ENCODE assay signal across 15 cellular contexts in the genomic region with DNA sequence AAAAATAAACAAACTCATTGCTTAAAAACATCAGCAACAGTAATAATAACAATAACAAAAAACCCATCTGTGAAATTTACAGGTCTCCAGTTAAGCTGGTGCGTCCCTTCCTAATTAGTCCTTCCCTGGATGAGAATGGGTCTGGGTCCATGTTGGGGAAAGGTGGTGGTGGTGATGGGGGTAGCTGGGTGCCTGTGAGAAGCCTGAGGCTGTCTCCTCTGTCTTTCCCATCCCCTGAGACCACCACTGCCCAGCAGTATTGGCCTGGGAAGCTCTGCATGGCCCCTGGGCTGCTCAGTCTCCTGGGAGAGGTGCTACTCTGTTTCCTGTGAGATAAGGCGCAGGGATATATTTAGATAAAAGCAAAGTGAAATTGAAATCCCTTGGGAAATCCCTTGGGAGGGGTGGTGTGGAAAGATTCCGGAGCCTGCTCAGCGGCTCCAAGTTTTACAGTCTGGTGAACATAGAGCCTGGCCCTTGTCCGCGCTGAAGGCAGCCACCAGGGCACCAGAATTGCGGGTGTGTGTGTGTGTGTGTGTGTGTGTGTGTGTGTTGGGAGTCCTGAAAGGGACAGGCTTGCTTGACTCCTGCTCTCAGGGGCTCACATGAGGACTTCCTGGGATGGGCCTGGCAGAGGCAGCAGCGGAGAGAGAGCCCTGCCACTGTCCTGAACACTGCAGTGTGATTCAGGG.
DNase-seq lines count a peak whose midpoint lies in the region; ATAC-seq and TF ChIP-seq lines count a peak whose summit lies in the region.
"Had no signal": no experiment of that assay in that cellular context is flagged by ENCODE, and none has a peak within 500 bp of the region (broad histone marks: within the 10 kb centered on the region; RNA-seq: fewer than 3 reads in every experiment).

No MANE protein-coding gene starts in this region.

- no peaks in the 10 kb centered on the region for H3K9me3 ChIP-seq in BLaER1

- H3K4me3 Mint-ChIP-seq in neural crest cell: no peak overlapping the region
- no peak overlapping the region for H3K4me3 Mint-ChIP-seq in activated naive CD8-positive, alpha-beta T cell treated with anti-CD3 and anti-CD28 coated beads, Interleukin-2, amount 50 U/mL, for 24 hours
- H3K4me3 Mint-ChIP-seq: memory B cell had no signal

- H3K4me3 ChIP-seq in BLaER1: no peak overlapping the region

- peaks cover 29% of the 10 kb centered on the region for H3K4me1 Mint-ChIP-seq in neural crest cell
- H3K4me1 Mint-ChIP-seq in activated naive CD8-positive, alpha-beta T cell treated with anti-CD3 and anti-CD28 coated beads, Interleukin-2, amount 50 U/mL, for 24 hours: peaks cover 3% of the 10 kb centered on the region
- H3K4me1 Mint-ChIP-seq: memory B cell had no signal

- H3K36me3 ChIP-seq in BLaER1: no peaks in the 10 kb centered on the region

- H3K36me3 Mint-ChIP-seq in neural crest cell (ENCODE audit: low read depth): no peaks in the 10 kb centered on the region
- no peaks in the 10 kb centered on the region for H3K36me3 Mint-ChIP-seq in activated naive CD8-positive, alpha-beta T cell treated with anti-CD3 and anti-CD28 coated beads, Interleukin-2, amount 50 U/mL, for 24 hours (ENCODE audit: low read depth)
- H3K36me3 Mint-ChIP-seq: memory B cell had no signal

- peak overlapping the region; percentile 61 for H3K27ac ChIP-seq in BLaER1
- H3K27ac ChIP-seq: epithelial cell of prostate, parathyroid adenoma had no signal

- peak overlapping the region; percentile 99 for H3K4me2 ChIP-seq in BLaER1

- no peak for ATAC-seq in GM21423 (IDR thresholded peaks at IDR 0.05; ENCODE audit: unreplicated experiment)
- no peak for ATAC-seq in activated naive CD8-positive, alpha-beta T cell treated with anti-CD3 and anti-CD28 coated beads, Interleukin-2, amount 50 U/mL, for 24 hours
- ATAC-seq in GM21529 (IDR thresholded peaks at IDR 0.05; ENCODE audit: unreplicated experiment): no peak

- peak overlapping the region; percentile 75 for H3K27ac Mint-ChIP-seq in neural crest cell (ENCODE audit: unreplicated experiment)
- H3K27ac Mint-ChIP-seq in activated naive CD8-positive, alpha-beta T cell treated with anti-CD3 and anti-CD28 coated beads, Interleukin-2, amount 50 U/mL, for 24 hours: no peak overlapping the region
- H3K27ac Mint-ChIP-seq: memory B cell had no signal

- no peaks in the 10 kb centered on the region for H3K9me3 Mint-ChIP-seq in neural crest cell
- no peaks in the 10 kb centered on the region for H3K9me3 Mint-ChIP-seq in activated naive CD8-positive, alpha-beta T cell treated with anti-CD3 and anti-CD28 coated beads, Interleukin-2, amount 50 U/mL, for 24 hours
- H3K9me3 Mint-ChIP-seq: memory B cell had no signal

- no peaks in the 10 kb centered on the region for H4K20me1 ChIP-seq in BLaER1

- TF ChIP-seq CTCF in neural crest cell (conservative IDR thresholded peaks at IDR 0.05): no peak

- no peaks in the 10 kb centered on the region for H3K27me3 ChIP-seq in BLaER1

- peak overlapping the region; percentile 61; the same call in 1 of the 2 replicates for H3K9ac ChIP-seq in BLaER1
- H3K9ac ChIP-seq: parathyroid adenoma had no signal

- H3K4me1 ChIP-seq in BLaER1: peaks cover 93% of the 10 kb centered on the region
- H3K4me1 ChIP-seq: parathyroid adenoma had no signal

- DNase-seq in NCI-H226 (peak; percentile 42), glomerular visceral epithelial cell (ENCODE audit: extremely low spot score) (peak; percentile 22), neural crest cell (ENCODE audit: low read depth, low spot score) (no peak), AG08396 (ENCODE audit: low spot score) (no peak)
- DNase-seq in activated naive CD8-positive, alpha-beta T cell treated with anti-CD3 and anti-CD28 coated beads, Interleukin-2, amount 50 U/mL, for 24 hours: no peak
- DNase-seq: activated CD4-positive, alpha-beta T cell treated with anti-CD3 and anti-CD28 coated beads, Interleukin-2, amount 50 U/mL, for 48 hours; activated naive CD4-positive, alpha-beta T cell; caudate nucleus; stimulated activated CD4-positive, alpha-beta T cell treated with anti-CD3 and anti-CD28 coated beads, Interleukin-2, amount 100 ng/mL, for 24 hours had no signal

- peaks cover 32% of the 10 kb centered on the region for H3K27me3 Mint-ChIP-seq in neural crest cell (ENCODE audit: low read depth)
- H3K27me3 Mint-ChIP-seq in activated naive CD8-positive, alpha-beta T cell treated with anti-CD3 and anti-CD28 coated beads, Interleukin-2, amount 50 U/mL, for 24 hours: peaks cover 9% of the 10 kb centered on the region

Comparison
In these comparisons a context has a peak if more than half of its experiments do, and no peak if none do; other contexts are left out.
1. DNase-seq: peak in NCI-H226 (single experiment) and glomerular visceral epithelial cell (single experiment); none in neural crest cell (single experiment), AG08396 (single experiment) and activated naive CD8-positive, alpha-beta T cell treated with anti-CD3 and anti-CD28 coated beads, Interleukin-2, amount 50 U/mL, for 24 hours (single experiment).